In the genomic region with DNA sequence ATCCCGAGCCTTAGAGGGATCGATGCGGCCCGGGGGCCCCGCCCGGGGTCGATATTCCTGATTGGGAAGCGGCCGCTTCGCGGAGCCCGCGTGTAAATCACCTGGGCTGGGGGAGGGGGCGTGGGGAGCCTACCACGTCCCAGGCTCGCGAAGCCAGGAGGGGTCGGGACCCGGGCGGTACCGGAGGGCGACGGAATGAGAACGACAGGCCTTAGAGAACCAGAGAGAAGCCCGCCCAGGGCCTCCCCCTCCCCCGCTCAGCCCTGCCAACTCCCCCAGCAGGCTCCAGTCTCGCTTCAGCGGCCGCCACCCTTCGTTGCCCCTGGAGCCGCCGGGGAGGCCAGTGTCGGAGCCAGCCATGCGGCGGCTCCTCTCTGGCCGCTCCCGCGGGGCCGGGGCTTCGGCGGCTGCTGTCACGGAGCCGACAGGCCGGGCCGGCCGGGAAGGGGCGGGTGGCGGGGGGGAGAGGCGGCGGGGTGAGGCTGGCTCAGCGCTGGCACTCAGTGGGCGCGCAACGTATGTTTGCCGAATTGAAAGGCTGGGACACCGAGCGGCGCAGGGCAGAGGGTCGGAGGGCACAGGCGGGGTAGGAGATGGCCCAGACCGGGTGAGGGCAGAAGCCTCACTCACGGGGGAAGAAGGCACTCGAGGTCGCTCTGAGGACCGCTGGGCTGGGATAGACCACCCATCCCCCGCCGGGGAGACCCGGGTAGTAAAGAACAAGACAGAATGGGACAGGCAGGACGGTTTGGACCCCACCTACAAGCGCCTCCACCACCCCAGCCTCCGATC, we compare ENCODE assay signal across 6 cellular contexts. TPM values are rescaled to one million over a fixed set of nuclear protein-coding genes. Genes with fewer than 3 reads are reported as not detected.
DNase-seq lines count a peak whose midpoint lies in the region; ATAC-seq lines count a peak whose summit lies in the region.

No MANE protein-coding gene starts in this region.

- ATAC-seq in natural killer cell treated with Interleukin-12 subunit alpha and Interleukin-12 subunit beta and Interleukin-15 and Interleukin-18, amount 100 ng/mL, for 72 hours = no peak
- no peak for ATAC-seq in GM19452 (IDR thresholded peaks at IDR 0.05; ENCODE audit: unreplicated experiment)

- CTCF ChIA-PET in activated CD4-positive, alpha-beta memory T cell treated with anti-CD3 and anti-CD28 coated beads, Interleukin-2, amount 10 ng/mL, durations not matched to agents 7 days and 5 days (lab: Charles Lee) = interaction anchor here (3.3 to 9.4 kb wide), 3 partner anchors 12 to 54 kb away, joined by 27 to 161 read pairs (median 65); a partner anchor contains a TSS
- CTCF ChIA-PET in activated CD4-positive, alpha-beta memory T cell treated with anti-CD3 and anti-CD28 coated beads for 36 hours (lab: Charles Lee) = interaction anchor here (1.5 to 6.5 kb wide), 4 partner anchors 9 to 57 kb away, joined by 3 to 149 read pairs (median 57); a partner anchor contains a TSS

- POLR2A ChIA-PET in activated CD4-positive, alpha-beta memory T cell treated with anti-CD3 and anti-CD28 coated beads, Interleukin-2, amount 10 ng/mL, durations not matched to agents 7 days and 5 days (lab: Charles Lee) = interaction anchor here (0.7 kb wide), 1 partner anchor 10 kb away, joined by 3 read pairs; no protein-coding TSS in a partner anchor
- POLR2A ChIA-PET in activated CD4-positive, alpha-beta memory T cell treated with anti-CD3 and anti-CD28 coated beads for 36 hours (lab: Charles Lee) = interaction anchor here (0.7 kb wide), 1 partner anchor 10 kb away, joined by 3 read pairs; no protein-coding TSS in a partner anchor

- intact Hi-C loops in activated CD4-positive, alpha-beta memory T cell treated with anti-CD3 and anti-CD28 coated beads for 36 hours (cut with micrococcal nuclease) = no loop called here

- H3K9me3 Mint-ChIP-seq in activated CD4-positive, alpha-beta memory T cell treated with anti-CD3 and anti-CD28 coated beads, Interleukin-2, amount 10 ng/mL, durations not matched to agents 7 days and 5 days = no peaks in the 10 kb centered on the region
- H3K9me3 Mint-ChIP-seq in activated CD4-positive, alpha-beta memory T cell treated with anti-CD3 and anti-CD28 coated beads for 36 hours = no peaks in the 10 kb centered on the region
- H3K9me3 Mint-ChIP-seq in natural killer cell treated with Interleukin-12 subunit alpha and Interleukin-12 subunit beta and Interleukin-15 and Interleukin-18, amount 100 ng/mL, for 72 hours = no peaks in the 10 kb centered on the region

- H3K36me3 Mint-ChIP-seq in activated CD4-positive, alpha-beta memory T cell treated with anti-CD3 and anti-CD28 coated beads, Interleukin-2, amount 10 ng/mL, durations not matched to agents 7 days and 5 days (ENCODE audit: low read depth) = no peaks in the 10 kb centered on the region
- H3K36me3 Mint-ChIP-seq in activated CD4-positive, alpha-beta memory T cell treated with anti-CD3 and anti-CD28 coated beads for 36 hours = no peaks in the 10 kb centered on the region
- H3K36me3 Mint-ChIP-seq in natural killer cell treated with Interleukin-12 subunit alpha and Interleukin-12 subunit beta and Interleukin-15 and Interleukin-18, amount 100 ng/mL, for 72 hours = no peaks in the 10 kb centered on the region

- peak overlapping the region; percentile 24 for H3K4me3 Mint-ChIP-seq in activated CD4-positive, alpha-beta memory T cell treated with anti-CD3 and anti-CD28 coated beads, Interleukin-2, amount 10 ng/mL, durations not matched to agents 7 days and 5 days
- H3K4me3 Mint-ChIP-seq in activated CD4-positive, alpha-beta memory T cell treated with anti-CD3 and anti-CD28 coated beads for 36 hours = no peak overlapping the region
- peak overlapping the region; percentile 81 for H3K4me3 Mint-ChIP-seq in natural killer cell treated with Interleukin-12 subunit alpha and Interleukin-12 subunit beta and Interleukin-15 and Interleukin-18, amount 100 ng/mL, for 72 hours

- peaks cover 37% of the 10 kb centered on the region for H3K4me1 Mint-ChIP-seq in activated CD4-positive, alpha-beta memory T cell treated with anti-CD3 and anti-CD28 coated beads, Interleukin-2, amount 10 ng/mL, durations not matched to agents 7 days and 5 days
- H3K4me1 Mint-ChIP-seq in activated CD4-positive, alpha-beta memory T cell treated with anti-CD3 and anti-CD28 coated beads for 36 hours (ENCODE audit: low read depth) = peaks cover 37% of the 10 kb centered on the region
- peaks cover 25 to 29% of the 10 kb centered on the region in 2 donors for H3K4me1 Mint-ChIP-seq in natural killer cell treated with Interleukin-12 subunit alpha and Interleukin-12 subunit beta and Interleukin-15 and Interleukin-18, amount 100 ng/mL, for 72 hours (ENCODE audit: low read depth in 2 of 2)

- H3K27ac Mint-ChIP-seq in activated CD4-positive, alpha-beta memory T cell treated with anti-CD3 and anti-CD28 coated beads, Interleukin-2, amount 10 ng/mL, durations not matched to agents 7 days and 5 days = no peak overlapping the region
- H3K27ac Mint-ChIP-seq in activated CD4-positive, alpha-beta memory T cell treated with anti-CD3 and anti-CD28 coated beads for 36 hours = no peak overlapping the region
- no peak overlapping the region for H3K27ac Mint-ChIP-seq in natural killer cell treated with Interleukin-12 subunit alpha and Interleukin-12 subunit beta and Interleukin-15 and Interleukin-18, amount 100 ng/mL, for 72 hours

- peaks cover 79% of the 10 kb centered on the region for H3K27me3 Mint-ChIP-seq in activated CD4-positive, alpha-beta memory T cell treated with anti-CD3 and anti-CD28 coated beads, Interleukin-2, amount 10 ng/mL, durations not matched to agents 7 days and 5 days
- H3K27me3 Mint-ChIP-seq in activated CD4-positive, alpha-beta memory T cell treated with anti-CD3 and anti-CD28 coated beads for 36 hours = peaks cover 59% of the 10 kb centered on the region
- H3K27me3 Mint-ChIP-seq in natural killer cell treated with Interleukin-12 subunit alpha and Interleukin-12 subunit beta and Interleukin-15 and Interleukin-18, amount 100 ng/mL, for 72 hours = peaks cover 21 to 50% of the 10 kb centered on the region in 2 donors

- no peak for DNase-seq in activated CD4-positive, alpha-beta memory T cell treated with anti-CD3 and anti-CD28 coated beads, Interleukin-2, amount 10 ng/mL, durations not matched to agents 7 days and 5 days
- DNase-seq in activated CD4-positive, alpha-beta memory T cell treated with anti-CD3 and anti-CD28 coated beads for 36 hours = no peak
- DNase-seq in astrocyte of the hippocampus (ENCODE audit: low read depth, low spot score) (peak; percentile 62), NK-92 (lab: John Stamatoyannopoulos, UW; ENCODE audit: unreplicated experiment) (no peak)
- no peak for DNase-seq in natural killer cell treated with Interleukin-12 subunit alpha and Interleukin-12 subunit beta and Interleukin-15 and Interleukin-18, amount 100 ng/mL, for 72 hours (ENCODE audit: low spot score)

RNA-seq across cellular contexts. Expression of a gene that starts 1.4 kb away (rescaled TPM):
- under 1 TPM in 1 of 2 experiments, not detected in 1; 0.05 TPM for total RNA-seq in activated CD4-positive, alpha-beta memory T cell treated with anti-CD3 and anti-CD28 coated beads, Interleukin-2, amount 10 ng/mL, durations not matched to agents 7 days and 5 days
- total RNA-seq in activated CD4-positive, alpha-beta memory T cell treated with anti-CD3 and anti-CD28 coated beads for 36 hours = under 1 TPM in 1 of 2 experiments, not detected in 1; 0.10 TPM
- total RNA-seq in natural killer cell treated with Interleukin-12 subunit alpha and Interleukin-12 subunit beta and Interleukin-15 and Interleukin-18, amount 100 ng/mL, for 72 hours = not detected

RNA-seq across cellular contexts. Expression of a gene that starts 8.3 kb away (rescaled TPM):
- not detected for total RNA-seq in activated CD4-positive, alpha-beta memory T cell treated with anti-CD3 and anti-CD28 coated beads, Interleukin-2, amount 10 ng/mL, durations not matched to agents 7 days and 5 days
- not detected for total RNA-seq in activated CD4-positive, alpha-beta memory T cell treated with anti-CD3 and anti-CD28 coated beads for 36 hours
- not detected for total RNA-seq in natural killer cell treated with Interleukin-12 subunit alpha and Interleukin-12 subunit beta and Interleukin-15 and Interleukin-18, amount 100 ng/mL, for 72 hours

RNA-seq across cellular contexts. Expression of a gene that starts 22.0 kb away (rescaled TPM):
- total RNA-seq in activated CD4-positive, alpha-beta memory T cell treated with anti-CD3 and anti-CD28 coated beads, Interleukin-2, amount 10 ng/mL, durations not matched to agents 7 days and 5 days = 10 to 100 TPM; 12.3 to 15.6 TPM
- total RNA-seq in activated CD4-positive, alpha-beta memory T cell treated with anti-CD3 and anti-CD28 coated beads for 36 hours = 10 to 100 TPM in 1 of 2 experiments, 1 to 10 TPM in 1; 9.7 to 12.9 TPM
- 10 to 100 TPM; 13.7 to 21.1 TPM for total RNA-seq in natural killer cell treated with Interleukin-12 subunit alpha and Interleukin-12 subunit beta and Interleukin-15 and Interleukin-18, amount 100 ng/mL, for 72 hours

RNA-seq across cellular contexts. Expression of a gene that starts 22.2 kb away (rescaled TPM):
- 10 to 100 TPM; 75.1 to 79.5 TPM for total RNA-seq in activated CD4-positive, alpha-beta memory T cell treated with anti-CD3 and anti-CD28 coated beads, Interleukin-2, amount 10 ng/mL, durations not matched to agents 7 days and 5 days
- total RNA-seq in activated CD4-positive, alpha-beta memory T cell treated with anti-CD3 and anti-CD28 coated beads for 36 hours = 10 to 100 TPM; 57.7 to 64.9 TPM
- total RNA-seq in natural killer cell treated with Interleukin-12 subunit alpha and Interleukin-12 subunit beta and Interleukin-15 and Interleukin-18, amount 100 ng/mL, for 72 hours = 100 to 1,000 TPM in 1 of 2 donors, 10 to 100 TPM in 1; 37.4 to 103 TPM

RNA-seq across cellular contexts. Expression of a gene that starts 50.3 kb away (rescaled TPM):
- under 1 TPM in 1 of 2 experiments, not detected in 1; 0.38 TPM for total RNA-seq in activated CD4-positive, alpha-beta memory T cell treated with anti-CD3 and anti-CD28 coated beads, Interleukin-2, amount 10 ng/mL, durations not matched to agents 7 days and 5 days
- total RNA-seq in activated CD4-positive, alpha-beta memory T cell treated with anti-CD3 and anti-CD28 coated beads for 36 hours = not detected
- not detected for total RNA-seq in natural killer cell treated with Interleukin-12 subunit alpha and Interleukin-12 subunit beta and Interleukin-15 and Interleukin-18, amount 100 ng/mL, for 72 hours
